In the genomic region with DNA sequence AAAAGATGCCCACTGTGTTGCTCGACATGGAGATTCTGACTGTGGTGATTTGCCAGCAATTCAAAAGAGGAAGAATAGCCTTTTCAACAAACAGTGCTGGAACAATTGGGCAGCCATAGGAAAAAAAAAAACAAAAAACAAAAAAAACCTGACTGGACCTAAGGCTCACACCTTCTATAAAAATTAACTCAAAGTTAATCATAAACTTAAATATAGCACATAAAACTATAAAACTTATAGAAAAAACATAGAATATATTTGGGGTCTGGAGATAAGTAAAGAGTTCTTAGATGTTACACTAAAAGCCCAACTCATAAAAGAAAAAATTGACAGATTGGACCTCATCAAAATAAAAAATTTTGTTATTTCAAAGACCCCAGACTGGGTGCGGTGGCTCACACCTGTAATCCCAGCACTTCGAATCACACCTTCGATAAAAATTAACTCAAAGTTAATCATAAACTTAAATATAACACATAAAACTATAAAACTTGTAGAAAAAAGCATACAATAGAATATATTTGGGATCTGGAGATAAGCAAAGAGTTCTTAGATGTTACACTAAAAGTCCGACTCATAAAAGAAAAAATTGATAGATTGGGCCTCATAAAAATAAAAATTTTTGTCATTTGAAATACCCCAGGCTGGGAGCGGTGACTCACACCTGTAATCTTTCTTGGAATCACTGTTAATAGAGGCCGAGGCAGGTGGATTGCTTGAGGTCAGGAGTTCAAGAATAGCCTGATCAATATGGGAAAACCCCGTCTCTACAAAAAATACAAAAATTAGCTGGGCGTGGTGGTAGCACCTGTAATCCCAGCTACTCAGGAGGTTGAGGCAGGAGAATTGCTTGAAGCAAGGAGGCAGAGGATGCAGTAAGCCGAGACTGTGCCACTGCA, we compare ENCODE assay signal across 1 cellular context.
TF ChIP-seq lines count a peak whose summit lies in the region.

No MANE protein-coding gene starts in this region.

TF ChIP-seq in SK-N-SH, 30 proteins besides CTCF, POLR2A, EP300 and RAD21 (continued from another document):
- TF ChIP-seq, protein P1, sequence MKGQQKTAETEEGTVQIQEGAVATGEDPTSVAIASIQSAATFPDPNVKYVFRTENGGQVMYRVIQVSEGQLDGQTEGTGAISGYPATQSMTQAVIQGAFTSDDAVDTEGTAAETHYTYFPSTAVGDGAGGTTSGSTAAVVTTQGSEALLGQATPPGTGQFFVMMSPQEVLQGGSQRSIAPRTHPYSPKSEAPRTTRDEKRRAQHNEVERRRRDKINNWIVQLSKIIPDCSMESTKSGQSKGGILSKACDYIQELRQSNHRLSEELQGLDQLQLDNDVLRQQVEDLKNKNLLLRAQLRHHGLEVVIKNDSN (IDR thresholded peaks at IDR 0.05; ENCODE audit: borderline replicate concordance, low read depth) = no peak
- TF ChIP-seq, protein P2, sequence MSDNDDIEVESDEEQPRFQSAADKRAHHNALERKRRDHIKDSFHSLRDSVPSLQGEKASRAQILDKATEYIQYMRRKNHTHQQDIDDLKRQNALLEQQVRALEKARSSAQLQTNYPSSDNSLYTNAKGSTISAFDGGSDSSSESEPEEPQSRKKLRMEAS (IDR thresholded peaks at IDR 0.05; ENCODE audit: low read depth) = no peak
- TF ChIP-seq SMC3 (IDR thresholded peaks at IDR 0.05; ENCODE audit: low read depth, low read length) = no peak
- no peak for TF ChIP-seq MXI1 (IDR thresholded peaks at IDR 0.05; ENCODE audit: low read depth, low read length)
